17 cellular contexts compared by ENCODE assay signal in the genomic region with DNA sequence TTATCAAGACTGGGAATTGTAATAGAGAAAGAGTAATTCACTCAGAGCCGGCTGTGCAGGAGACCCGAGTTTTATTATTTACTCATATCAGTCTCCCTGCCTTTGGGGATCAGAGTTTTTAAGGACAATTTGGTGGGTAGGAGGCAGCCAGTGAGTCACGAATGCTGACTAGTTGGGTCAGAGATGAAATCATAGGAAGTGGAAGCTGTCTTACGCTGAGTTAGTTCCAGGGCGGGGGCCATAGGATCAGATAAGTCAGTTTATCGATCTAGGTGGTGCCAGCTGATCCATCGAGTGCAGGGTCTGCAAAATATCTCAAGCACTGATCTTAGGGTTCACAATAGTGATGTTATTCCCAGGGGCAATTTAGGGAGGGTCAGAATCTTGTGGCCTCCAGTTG. TPM values are rescaled to one million over a fixed set of nuclear protein-coding genes. Genes with fewer than 3 reads are reported as not detected.
DNase-seq lines count a peak whose midpoint lies in the region; ATAC-seq and TF ChIP-seq lines count a peak whose summit lies in the region.
"Had no signal": no experiment of that assay in that cellular context is flagged by ENCODE, and none has a peak within 500 bp of the region (broad histone marks: within the 10 kb centered on the region; RNA-seq: fewer than 3 reads in every experiment).

No MANE protein-coding gene starts in this region.

- peaks cover 37% of the 10 kb centered on the region for H3K27me3 Mint-ChIP-seq in activated CD8-positive, alpha-beta memory T cell treated with anti-CD3 and anti-CD28 coated beads, Interleukin-2, amount 10 ng/mL, durations not matched to agents 7 days and 5 days
- peaks cover 13% of the 10 kb centered on the region for H3K27me3 Mint-ChIP-seq in activated CD4-positive, alpha-beta memory T cell treated with anti-CD3 and anti-CD28 coated beads for 36 hours
- peaks cover 67% of the 10 kb centered on the region for H3K27me3 Mint-ChIP-seq in nephron progenitor cell (ENCODE audit: low read depth, poor library complexity)

- no peak overlapping the region for H3K4me3 Mint-ChIP-seq in activated CD8-positive, alpha-beta memory T cell treated with anti-CD3 and anti-CD28 coated beads, Interleukin-2, amount 10 ng/mL, durations not matched to agents 7 days and 5 days
- no peak overlapping the region for H3K4me3 Mint-ChIP-seq in activated CD4-positive, alpha-beta memory T cell treated with anti-CD3 and anti-CD28 coated beads for 36 hours
- H3K4me3 Mint-ChIP-seq in nephron progenitor cell: no peak overlapping the region
- H3K4me3 Mint-ChIP-seq: activated CD4-positive, alpha-beta T cell treated with anti-CD3 and anti-CD28 coated beads, Interleukin-2, amount 10 ng/mL, durations not matched to agents 24 days and 14 days had no signal

- H3K27me3 ChIP-seq in prostate gland (replicated peaks; ENCODE audit: insufficient read depth): no peaks in the 10 kb centered on the region

- ATAC-seq in activated CD8-positive, alpha-beta memory T cell treated with anti-CD3 and anti-CD28 coated beads, Interleukin-2, amount 10 ng/mL, durations not matched to agents 7 days and 5 days: no peak
- ATAC-seq: gastroesophageal sphincter had no signal

- no peaks in the 10 kb centered on the region for H3K36me3 ChIP-seq in prostate gland
- H3K36me3 ChIP-seq: gastroesophageal sphincter, left ventricle myocardium inferior had no signal

- no peak overlapping the region for H3K27ac Mint-ChIP-seq in activated CD8-positive, alpha-beta memory T cell treated with anti-CD3 and anti-CD28 coated beads, Interleukin-2, amount 10 ng/mL, durations not matched to agents 7 days and 5 days
- no peak overlapping the region for H3K27ac Mint-ChIP-seq in activated CD4-positive, alpha-beta memory T cell treated with anti-CD3 and anti-CD28 coated beads for 36 hours
- no peak overlapping the region for H3K27ac Mint-ChIP-seq in nephron progenitor cell
- H3K27ac Mint-ChIP-seq: activated CD4-positive, alpha-beta T cell treated with anti-CD3 and anti-CD28 coated beads, Interleukin-2, amount 10 ng/mL, durations not matched to agents 24 days and 14 days had no signal

- peaks cover 3% of the 10 kb centered on the region for H3K9me3 Mint-ChIP-seq in activated CD8-positive, alpha-beta memory T cell treated with anti-CD3 and anti-CD28 coated beads, Interleukin-2, amount 10 ng/mL, durations not matched to agents 7 days and 5 days (ENCODE audit: low read depth)
- H3K9me3 Mint-ChIP-seq in activated CD4-positive, alpha-beta memory T cell treated with anti-CD3 and anti-CD28 coated beads for 36 hours: no peaks in the 10 kb centered on the region
- peaks cover 2% of the 10 kb centered on the region for H3K9me3 Mint-ChIP-seq in nephron progenitor cell

- POLR2A ChIA-PET in activated CD4-positive, alpha-beta memory T cell treated with anti-CD3 and anti-CD28 coated beads for 36 hours (lab: Charles Lee): interaction anchor here (0.6 kb wide), 1 partner anchor 69 kb away, joined by 3 read pairs; no protein-coding TSS in a partner anchor

- 50% methylated on average over 7 of the region's 7 CpGs for WGBS in prostate gland

- TF ChIP-seq POLR2A in prostate gland (IDR thresholded peaks at IDR 0.05): no peak

- DNase-seq in activated CD8-positive, alpha-beta memory T cell treated with anti-CD3 and anti-CD28 coated beads, Interleukin-2, amount 10 ng/mL, durations not matched to agents 7 days and 5 days: peak; percentile 23
- no peak for DNase-seq in activated CD8-positive, alpha-beta memory T cell treated with anti-CD3 and anti-CD28 coated beads, Interleukin-2, amount 50 U/mL, for 4 hours
- DNase-seq in activated CD4-positive, alpha-beta memory T cell treated with anti-CD3 and anti-CD28 coated beads for 36 hours: peak; percentile 25
- DNase-seq in fibroblast of villous mesenchyme (ENCODE audit: low read depth) (peak; percentile 59), prostate gland (ENCODE audit: low spot score) (no peak), putamen (ENCODE audit: low spot score) (no peak), nephron progenitor cell (no peak), DMS79 treated with DMSO at 0.1 percent for 48 hours (lab: John Stamatoyannopoulos, UW) (no peak)
- DNase-seq: activated CD4-positive, alpha-beta T cell treated with anti-CD3 and anti-CD28 coated beads, Interleukin-2, amount 10 ng/mL, durations not matched to agents 24 days and 14 days; DND-41; left ventricle myocardium inferior; posterior cingulate gyrus; stimulated activated CD4-positive, alpha-beta T cell treated with anti-CD3 and anti-CD28 coated beads, Interleukin-4, amount 100 ng/mL, for 1 hour had no signal

- intact Hi-C loops in activated CD4-positive, alpha-beta memory T cell treated with anti-CD3 and anti-CD28 coated beads for 36 hours (cut with micrococcal nuclease): no loop called here
- intact Hi-C loops in prostate gland (cut with DNase I): no loop called here

- peaks cover 8% of the 10 kb centered on the region for H3K4me1 Mint-ChIP-seq in activated CD8-positive, alpha-beta memory T cell treated with anti-CD3 and anti-CD28 coated beads, Interleukin-2, amount 10 ng/mL, durations not matched to agents 7 days and 5 days
- H3K4me1 Mint-ChIP-seq in activated CD4-positive, alpha-beta memory T cell treated with anti-CD3 and anti-CD28 coated beads for 36 hours (ENCODE audit: low read depth): peaks cover 6% of the 10 kb centered on the region
- peaks cover 1% of the 10 kb centered on the region for H3K4me1 Mint-ChIP-seq in nephron progenitor cell

- peaks cover 2% of the 10 kb centered on the region for H3K36me3 Mint-ChIP-seq in activated CD8-positive, alpha-beta memory T cell treated with anti-CD3 and anti-CD28 coated beads, Interleukin-2, amount 10 ng/mL, durations not matched to agents 7 days and 5 days
- no peaks in the 10 kb centered on the region for H3K36me3 Mint-ChIP-seq in activated CD4-positive, alpha-beta memory T cell treated with anti-CD3 and anti-CD28 coated beads for 36 hours
- no peaks in the 10 kb centered on the region for H3K36me3 Mint-ChIP-seq in nephron progenitor cell (ENCODE audit: low read depth)

- no peaks in the 10 kb centered on the region for H3K9me3 ChIP-seq in prostate gland
- H3K9me3 ChIP-seq: gastroesophageal sphincter, left ventricle myocardium inferior had no signal

- TF ChIP-seq CTCF in fibroblast of villous mesenchyme (IDR thresholded peaks at IDR 0.05; ENCODE audit: insufficient read depth, low read depth, low read length): no peak
- no peak for TF ChIP-seq CTCF in prostate gland (IDR thresholded peaks at IDR 0.05)
- no peak for TF ChIP-seq CTCF in nephron progenitor cell (IDR thresholded peaks at IDR 0.05)

- CTCF ChIA-PET in activated CD8-positive, alpha-beta memory T cell treated with anti-CD3 and anti-CD28 coated beads, Interleukin-2, amount 10 ng/mL, durations not matched to agents 7 days and 5 days (lab: Charles Lee): interaction anchor here (1.0 to 13.2 kb wide), 6 partner anchors 9 to 238 kb away, joined by 3 to 312 read pairs (median 4); a partner anchor contains a TSS
- CTCF ChIA-PET in activated CD4-positive, alpha-beta memory T cell treated with anti-CD3 and anti-CD28 coated beads for 36 hours (lab: Charles Lee): interaction anchor here (1.7 to 9.5 kb wide), 3 partner anchors 8 to 67 kb away, joined by 7 to 245 read pairs (median 9); a partner anchor contains a TSS

- H3K4me1 ChIP-seq in prostate gland (replicated peaks): no peaks in the 10 kb centered on the region
- H3K4me1 ChIP-seq: gastroesophageal sphincter, left ventricle myocardium inferior had no signal

- H3K27ac ChIP-seq in prostate gland: no peak overlapping the region
- H3K27ac ChIP-seq: gastroesophageal sphincter, left ventricle myocardium inferior had no signal

- H3K4me3 ChIP-seq in fibroblast of villous mesenchyme (ENCODE audit: low read depth, low read length) (no peak overlapping the region), prostate gland (no peak overlapping the region)
- H3K4me3 ChIP-seq: gastroesophageal sphincter, left ventricle myocardium inferior had no signal

RNA-seq across cellular contexts. Expression of a gene that starts 20.2 kb away (rescaled TPM):
- total RNA-seq in activated CD8-positive, alpha-beta memory T cell treated with anti-CD3 and anti-CD28 coated beads, Interleukin-2, amount 10 ng/mL, durations not matched to agents 7 days and 5 days: not detected
- not detected for total RNA-seq in activated CD4-positive, alpha-beta memory T cell treated with anti-CD3 and anti-CD28 coated beads for 36 hours
- total RNA-seq in fibroblast of villous mesenchyme: under 0.01 TPM in 1 of 2 replicates, not detected in the other
- total RNA-seq in prostate gland: 1 to 10 TPM in 1 of 2 donors, not detected in 1; 1.8 TPM
- total RNA-seq: A673; activated CD4-positive, alpha-beta T cell treated with anti-CD3 and anti-CD28 coated beads, Interleukin-2, amount 10 ng/mL, durations not matched to agents 24 days and 14 days; cerebellum; gastroesophageal sphincter; left ventricle myocardium inferior; subcutaneous adipose tissue had no signal

RNA-seq across cellular contexts. Expression of a gene that starts 50.2 kb away (rescaled TPM):
- 10 to 100 TPM; 56.8 to 69.2 TPM for total RNA-seq in activated CD8-positive, alpha-beta memory T cell treated with anti-CD3 and anti-CD28 coated beads, Interleukin-2, amount 10 ng/mL, durations not matched to agents 7 days and 5 days
- 10 to 100 TPM; 45.9 to 50.1 TPM for total RNA-seq in activated CD4-positive, alpha-beta memory T cell treated with anti-CD3 and anti-CD28 coated beads for 36 hours
- total RNA-seq in fibroblast of villous mesenchyme: 21.3 and 25.5 TPM in 2 replicates
- 10 to 100 TPM; 25.2 to 42.0 TPM for total RNA-seq in prostate gland

RNA-seq across cellular contexts. Expression of a gene that starts 50.4 kb away (rescaled TPM):
- total RNA-seq in activated CD8-positive, alpha-beta memory T cell treated with anti-CD3 and anti-CD28 coated beads, Interleukin-2, amount 10 ng/mL, durations not matched to agents 7 days and 5 days: 100 to 1,000 TPM; 216 to 245 TPM
- 100 to 1,000 TPM; 197 to 201 TPM for total RNA-seq in activated CD4-positive, alpha-beta memory T cell treated with anti-CD3 and anti-CD28 coated beads for 36 hours
- total RNA-seq in fibroblast of villous mesenchyme: 42.7 and 47.4 TPM in 2 replicates
- total RNA-seq in prostate gland: 10 to 100 TPM; 57.9 to 70.9 TPM

RNA-seq across cellular contexts. Expression of a gene that starts 52.5 kb away (rescaled TPM):
- total RNA-seq in activated CD8-positive, alpha-beta memory T cell treated with anti-CD3 and anti-CD28 coated beads, Interleukin-2, amount 10 ng/mL, durations not matched to agents 7 days and 5 days: 1 to 10 TPM; 6.6 to 6.7 TPM
- total RNA-seq in activated CD4-positive, alpha-beta memory T cell treated with anti-CD3 and anti-CD28 coated beads for 36 hours: 1 to 10 TPM; 4.9 to 5.3 TPM
- 1.3 and 1.7 TPM in 2 replicates for total RNA-seq in fibroblast of villous mesenchyme
- total RNA-seq in prostate gland: 1 to 10 TPM; 1.2 to 4.5 TPM

RNA-seq across cellular contexts. Expression of a gene that starts 56.7 kb away (rescaled TPM):
- not detected for total RNA-seq in activated CD8-positive, alpha-beta memory T cell treated with anti-CD3 and anti-CD28 coated beads, Interleukin-2, amount 10 ng/mL, durations not matched to agents 7 days and 5 days
- not detected for total RNA-seq in activated CD4-positive, alpha-beta memory T cell treated with anti-CD3 and anti-CD28 coated beads for 36 hours
- total RNA-seq in fibroblast of villous mesenchyme: not detected in 2 replicates
- 100 to 1,000 TPM in 1 of 2 donors, 10 to 100 TPM in 1; 52.1 to 108 TPM for total RNA-seq in prostate gland
- total RNA-seq: activated CD4-positive, alpha-beta T cell treated with anti-CD3 and anti-CD28 coated beads, Interleukin-2, amount 10 ng/mL, durations not matched to agents 24 days and 14 days; cerebellum; left ventricle myocardium inferior had no signal

Comparison
In these comparisons a context has a peak if more than half of its experiments do, and no peak if none do; other contexts are left out.
1. DNase-seq: peak in activated CD8-positive, alpha-beta memory T cell treated with anti-CD3 and anti-CD28 coated beads, Interleukin-2, amount 10 ng/mL, durations not matched to agents 7 days and 5 days (single experiment), activated CD4-positive, alpha-beta memory T cell treated with anti-CD3 and anti-CD28 coated beads for 36 hours (single experiment) and fibroblast of villous mesenchyme (single experiment); none in activated CD8-positive, alpha-beta memory T cell treated with anti-CD3 and anti-CD28 coated beads, Interleukin-2, amount 50 U/mL, for 4 hours (single experiment), prostate gland (single experiment), putamen (single experiment), nephron progenitor cell (single experiment) and DMS79 treated with DMSO at 0.1 percent for 48 hours (single experiment).